In genomic region chr5:180790524-180790923, GRCh38 we compare ENCODE assay signal across 19 cellular contexts.
DNase-seq lines count a peak whose midpoint lies in the region; ATAC-seq and TF ChIP-seq lines count a peak whose summit lies in the region.
"Had no signal": no experiment of that assay in that cellular context is flagged by ENCODE, and none has a peak within 500 bp of the region (broad histone marks: within the 10 kb centered on the region; RNA-seq: fewer than 3 reads in every experiment).

No MANE protein-coding gene starts in this region.

- H3K27me3 ChIP-seq in RWPE2 (ENCODE audit: insufficient read depth, poor library complexity, severe bottlenecking) = no peaks in the 10 kb centered on the region

- no peaks in the 10 kb centered on the region for H3K27me3 Mint-ChIP-seq in activated naive CD4-positive, alpha-beta T cell treated with anti-CD3 and anti-CD28 coated beads, Interleukin-2, amount 10 ng/mL, durations not matched to agents 7 days and 5 days
- H3K27me3 Mint-ChIP-seq in effector memory CD8-positive, alpha-beta T cell = no peaks in the 10 kb centered on the region
- H3K27me3 Mint-ChIP-seq: CD4-positive, alpha-beta memory T cell had no signal

- no peak overlapping the region for H3K27ac ChIP-seq in RWPE2 (ENCODE audit: poor library complexity, severe bottlenecking)
- no peak overlapping the region for H3K27ac ChIP-seq in caudate nucleus (ENCODE audit: low read depth, low read length)
- H3K27ac ChIP-seq: epithelial cell of prostate, lower lobe of right lung, PC-9 had no signal

- H3K4me1 ChIP-seq in RWPE2 (ENCODE audit: insufficient read depth, poor library complexity, severe bottlenecking) = peaks cover 10% of the 10 kb centered on the region

- no peaks in the 10 kb centered on the region for H3K9me3 ChIP-seq in RWPE2 (ENCODE audit: severe bottlenecking)
- H3K9me3 ChIP-seq: lower lobe of right lung had no signal

- peak overlapping the region; percentile 55 for H3K27ac Mint-ChIP-seq in activated naive CD4-positive, alpha-beta T cell treated with anti-CD3 and anti-CD28 coated beads, Interleukin-2, amount 10 ng/mL, durations not matched to agents 7 days and 5 days
- H3K27ac Mint-ChIP-seq in effector memory CD8-positive, alpha-beta T cell = peak overlapping the region; percentile 33 to 54
- peak overlapping the region; percentile 89 for H3K27ac Mint-ChIP-seq in stimulated activated effector memory CD8-positive, alpha-beta T cell treated with anti-CD3 and anti-CD28 coated beads, Interleukin-12 subunit alpha, Interleukin-12 subunit beta, amount 100 ng/mL, for 72 hours

- no peak overlapping the region for H3K4me3 Mint-ChIP-seq in activated naive CD4-positive, alpha-beta T cell treated with anti-CD3 and anti-CD28 coated beads, Interleukin-2, amount 10 ng/mL, durations not matched to agents 7 days and 5 days
- no peak overlapping the region for H3K4me3 Mint-ChIP-seq in effector memory CD8-positive, alpha-beta T cell
- no peak overlapping the region for H3K4me3 Mint-ChIP-seq in stimulated activated effector memory CD8-positive, alpha-beta T cell treated with anti-CD3 and anti-CD28 coated beads, Interleukin-12 subunit alpha, Interleukin-12 subunit beta, amount 100 ng/mL, for 72 hours
- H3K4me3 Mint-ChIP-seq: CD4-positive, alpha-beta memory T cell had no signal

- DNase-seq in activated naive CD4-positive, alpha-beta T cell treated with anti-CD3 and anti-CD28 coated beads, Interleukin-2, amount 10 ng/mL, durations not matched to agents 7 days and 5 days = no peak
- DNase-seq in activated naive CD4-positive, alpha-beta T cell (lab: John Stamatoyannopoulos, UW) = no peak
- peak; percentile 66 for DNase-seq in RWPE2 (ENCODE audit: low spot score)
- no peak for DNase-seq in effector memory CD8-positive, alpha-beta T cell
- no peak for DNase-seq in stimulated activated effector memory CD8-positive, alpha-beta T cell treated with anti-CD3 and anti-CD28 coated beads, Interleukin-12 subunit alpha, Interleukin-12 subunit beta, amount 100 ng/mL, for 72 hours (ENCODE audit: low spot score in 2 of 2)
- DNase-seq in caudate nucleus (lab: John Stamatoyannopoulos, UW) = no peak
- DNase-seq in activated CD4-positive, alpha-beta T cell treated with anti-CD3 and anti-CD28 coated beads for 4 hours = no peak
- DNase-seq: activated CD4-positive, CD25-positive, alpha-beta regulatory T cell; CD4-positive, alpha-beta memory T cell; DMS79; foreskin melanocyte; hypothalamus; lower lobe of right lung; NCI-H1694 treated with DMSO at 0.1 percent for 48 hours; PC-9; posterior cingulate gyrus; stimulated activated CD4-positive, alpha-beta T cell treated with anti-CD3 and anti-CD28 coated beads, Interleukin-4, amount 100 ng/mL, for 24 hours had no signal

- H3K9me3 Mint-ChIP-seq in activated naive CD4-positive, alpha-beta T cell treated with anti-CD3 and anti-CD28 coated beads, Interleukin-2, amount 10 ng/mL, durations not matched to agents 7 days and 5 days = no peaks in the 10 kb centered on the region
- H3K9me3 Mint-ChIP-seq in effector memory CD8-positive, alpha-beta T cell = no peaks in the 10 kb centered on the region
- no peaks in the 10 kb centered on the region for H3K9me3 Mint-ChIP-seq in stimulated activated effector memory CD8-positive, alpha-beta T cell treated with anti-CD3 and anti-CD28 coated beads, Interleukin-12 subunit alpha, Interleukin-12 subunit beta, amount 100 ng/mL, for 72 hours
- H3K9me3 Mint-ChIP-seq: CD4-positive, alpha-beta memory T cell had no signal

- no peak overlapping the region for H3K4me3 ChIP-seq in RWPE2 (ENCODE audit: severe bottlenecking)
- H3K4me3 ChIP-seq: lower lobe of right lung, PC-9 had no signal

- ATAC-seq in RWPE2 (ENCODE audit: low read depth) = no peak
- ATAC-seq in effector memory CD8-positive, alpha-beta T cell (replicated peaks) = no peak
- ATAC-seq in stimulated activated effector memory CD8-positive, alpha-beta T cell treated with anti-CD3 and anti-CD28 coated beads, Interleukin-12 subunit alpha, Interleukin-12 subunit beta, amount 100 ng/mL, for 72 hours = no peak
- no peak for ATAC-seq in HG02981 (IDR thresholded peaks at IDR 0.05; ENCODE audit: unreplicated experiment)
- ATAC-seq: lower lobe of right lung had no signal

- peaks cover 61% of the 10 kb centered on the region for H3K36me3 ChIP-seq in RWPE2 (ENCODE audit: low read depth)

- no peak for TF ChIP-seq CTCF in RWPE2 (IDR thresholded peaks at IDR 0.05; ENCODE audit: poor library complexity, severe bottlenecking)

- H3K4me1 Mint-ChIP-seq in activated naive CD4-positive, alpha-beta T cell treated with anti-CD3 and anti-CD28 coated beads, Interleukin-2, amount 10 ng/mL, durations not matched to agents 7 days and 5 days = peaks cover 34% of the 10 kb centered on the region
- H3K4me1 Mint-ChIP-seq in effector memory CD8-positive, alpha-beta T cell (ENCODE audit: low read depth in 2 of 2) = peaks cover 49 to 51% of the 10 kb centered on the region in 2 donors
- peaks cover 70% of the 10 kb centered on the region for H3K4me1 Mint-ChIP-seq in stimulated activated effector memory CD8-positive, alpha-beta T cell treated with anti-CD3 and anti-CD28 coated beads, Interleukin-12 subunit alpha, Interleukin-12 subunit beta, amount 100 ng/mL, for 72 hours

- H3K36me3 Mint-ChIP-seq in activated naive CD4-positive, alpha-beta T cell treated with anti-CD3 and anti-CD28 coated beads, Interleukin-2, amount 10 ng/mL, durations not matched to agents 7 days and 5 days = peaks cover 41% of the 10 kb centered on the region
- H3K36me3 Mint-ChIP-seq in effector memory CD8-positive, alpha-beta T cell (ENCODE audit: insufficient read depth) = peaks cover 66% of the 10 kb centered on the region
- H3K36me3 Mint-ChIP-seq in stimulated activated effector memory CD8-positive, alpha-beta T cell treated with anti-CD3 and anti-CD28 coated beads, Interleukin-12 subunit alpha, Interleukin-12 subunit beta, amount 100 ng/mL, for 72 hours = peaks cover 100% of the 10 kb centered on the region

- CTCF ChIA-PET in activated naive CD4-positive, alpha-beta T cell treated with anti-CD3 and anti-CD28 coated beads, Interleukin-2, amount 10 ng/mL, durations not matched to agents 7 days and 5 days (lab: Charles Lee) = interaction anchor here (1.0 to 1.7 kb wide), 2 partner anchors 23 to 40 kb away, joined by 3 read pairs; no protein-coding TSS in a partner anchor
